Comparison of ENCODE assay signal across 1 cellular context in genomic region chr6:159043236-159043635, GRCh38.
TF ChIP-seq lines count a peak whose summit lies in the region.

No MANE protein-coding gene starts in this region.

TF ChIP-seq in GM23338, 12 proteins besides CTCF, POLR2A, EP300 and RAD21 (continued from another document):
- TF ChIP-seq, protein P1, sequence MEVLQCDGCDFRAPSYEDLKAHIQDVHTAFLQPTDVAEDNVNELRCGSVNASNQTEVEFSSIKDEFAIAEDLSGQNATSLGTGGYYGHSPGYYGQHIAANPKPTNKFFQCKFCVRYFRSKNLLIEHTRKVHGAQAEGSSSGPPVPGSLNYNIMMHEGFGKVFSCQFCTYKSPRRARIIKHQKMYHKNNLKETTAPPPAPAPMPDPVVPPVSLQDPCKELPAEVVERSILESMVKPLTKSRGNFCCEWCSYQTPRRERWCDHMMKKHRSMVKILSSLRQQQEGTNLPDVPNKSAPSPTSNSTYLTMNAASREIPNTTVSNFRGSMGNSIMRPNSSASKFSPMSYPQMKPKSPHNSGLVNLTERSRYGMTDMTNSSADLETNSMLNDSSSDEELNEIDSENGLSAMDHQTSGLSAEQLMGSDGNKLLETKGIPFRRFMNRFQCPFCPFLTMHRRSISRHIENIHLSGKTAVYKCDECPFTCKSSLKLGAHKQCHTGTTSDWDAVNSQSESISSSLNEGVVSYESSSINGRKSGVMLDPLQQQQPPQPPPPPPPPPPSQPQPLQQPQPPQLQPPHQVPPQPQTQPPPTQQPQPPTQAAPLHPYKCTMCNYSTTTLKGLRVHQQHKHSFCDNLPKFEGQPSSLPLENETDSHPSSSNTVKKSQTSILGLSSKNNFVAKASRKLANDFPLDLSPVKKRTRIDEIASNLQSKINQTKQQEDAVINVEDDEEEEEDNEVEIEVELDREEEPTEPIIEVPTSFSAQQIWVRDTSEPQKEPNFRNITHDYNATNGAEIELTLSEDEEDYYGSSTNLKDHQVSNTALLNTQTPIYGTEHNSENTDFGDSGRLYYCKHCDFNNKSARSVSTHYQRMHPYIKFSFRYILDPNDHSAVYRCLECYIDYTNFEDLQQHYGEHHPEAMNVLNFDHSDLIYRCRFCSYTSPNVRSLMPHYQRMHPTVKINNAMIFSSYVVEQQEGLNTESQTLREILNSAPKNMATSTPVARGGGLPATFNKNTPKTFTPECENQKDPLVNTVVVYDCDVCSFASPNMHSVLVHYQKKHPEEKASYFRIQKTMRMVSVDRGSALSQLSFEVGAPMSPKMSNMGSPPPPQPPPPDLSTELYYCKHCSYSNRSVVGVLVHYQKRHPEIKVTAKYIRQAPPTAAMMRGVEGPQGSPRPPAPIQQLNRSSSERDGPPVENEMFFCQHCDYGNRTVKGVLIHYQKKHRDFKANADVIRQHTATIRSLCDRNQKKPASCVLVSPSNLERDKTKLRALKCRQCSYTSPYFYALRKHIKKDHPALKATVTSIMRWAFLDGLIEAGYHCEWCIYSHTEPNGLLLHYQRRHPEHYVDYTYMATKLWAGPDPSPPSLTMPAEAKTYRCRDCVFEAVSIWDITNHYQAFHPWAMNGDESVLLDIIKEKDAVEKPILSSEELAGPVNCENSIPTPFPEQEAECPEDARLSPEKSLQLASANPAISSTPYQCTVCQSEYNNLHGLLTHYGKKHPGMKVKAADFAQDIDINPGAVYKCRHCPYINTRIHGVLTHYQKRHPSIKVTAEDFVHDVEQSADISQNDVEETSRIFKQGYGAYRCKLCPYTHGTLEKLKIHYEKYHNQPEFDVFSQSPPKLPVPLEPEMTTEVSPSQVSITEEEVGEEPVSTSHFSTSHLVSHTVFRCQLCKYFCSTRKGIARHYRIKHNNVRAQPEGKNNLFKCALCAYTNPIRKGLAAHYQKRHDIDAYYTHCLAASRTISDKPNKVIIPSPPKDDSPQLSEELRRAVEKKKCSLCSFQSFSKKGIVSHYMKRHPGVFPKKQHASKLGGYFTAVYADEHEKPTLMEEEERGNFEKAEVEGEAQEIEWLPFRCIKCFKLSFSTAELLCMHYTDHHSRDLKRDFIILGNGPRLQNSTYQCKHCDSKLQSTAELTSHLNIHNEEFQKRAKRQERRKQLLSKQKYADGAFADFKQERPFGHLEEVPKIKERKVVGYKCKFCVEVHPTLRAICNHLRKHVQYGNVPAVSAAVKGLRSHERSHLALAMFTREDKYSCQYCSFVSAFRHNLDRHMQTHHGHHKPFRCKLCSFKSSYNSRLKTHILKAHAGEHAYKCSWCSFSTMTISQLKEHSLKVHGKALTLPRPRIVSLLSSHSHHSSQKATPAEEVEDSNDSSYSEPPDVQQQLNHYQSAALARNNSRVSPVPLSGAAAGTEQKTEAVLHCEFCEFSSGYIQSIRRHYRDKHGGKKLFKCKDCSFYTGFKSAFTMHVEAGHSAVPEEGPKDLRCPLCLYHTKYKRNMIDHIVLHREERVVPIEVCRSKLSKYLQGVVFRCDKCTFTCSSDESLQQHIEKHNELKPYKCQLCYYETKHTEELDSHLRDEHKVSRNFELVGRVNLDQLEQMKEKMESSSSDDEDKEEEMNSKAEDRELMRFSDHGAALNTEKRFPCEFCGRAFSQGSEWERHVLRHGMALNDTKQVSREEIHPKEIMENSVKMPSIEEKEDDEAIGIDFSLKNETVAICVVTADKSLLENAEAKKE (CRISPR knock-in tag; IDR thresholded peaks at IDR 0.05): no peak
- TF ChIP-seq EZH2 (IDR thresholded peaks at IDR 0.05; ENCODE audit: low read depth, unreplicated experiment) (no peak), ZNF114 (CRISPR knock-in tag; IDR thresholded peaks at IDR 0.05) (no peak), ETS1 (IDR thresholded peaks at IDR 0.05) (no peak), STAT1 (IDR thresholded peaks at IDR 0.05; ENCODE audit: unreplicated experiment) (no peak), NANOG (IDR thresholded peaks at IDR 0.05; ENCODE audit: borderline replicate concordance) (no peak)
- TF ChIP-seq, protein P2, sequence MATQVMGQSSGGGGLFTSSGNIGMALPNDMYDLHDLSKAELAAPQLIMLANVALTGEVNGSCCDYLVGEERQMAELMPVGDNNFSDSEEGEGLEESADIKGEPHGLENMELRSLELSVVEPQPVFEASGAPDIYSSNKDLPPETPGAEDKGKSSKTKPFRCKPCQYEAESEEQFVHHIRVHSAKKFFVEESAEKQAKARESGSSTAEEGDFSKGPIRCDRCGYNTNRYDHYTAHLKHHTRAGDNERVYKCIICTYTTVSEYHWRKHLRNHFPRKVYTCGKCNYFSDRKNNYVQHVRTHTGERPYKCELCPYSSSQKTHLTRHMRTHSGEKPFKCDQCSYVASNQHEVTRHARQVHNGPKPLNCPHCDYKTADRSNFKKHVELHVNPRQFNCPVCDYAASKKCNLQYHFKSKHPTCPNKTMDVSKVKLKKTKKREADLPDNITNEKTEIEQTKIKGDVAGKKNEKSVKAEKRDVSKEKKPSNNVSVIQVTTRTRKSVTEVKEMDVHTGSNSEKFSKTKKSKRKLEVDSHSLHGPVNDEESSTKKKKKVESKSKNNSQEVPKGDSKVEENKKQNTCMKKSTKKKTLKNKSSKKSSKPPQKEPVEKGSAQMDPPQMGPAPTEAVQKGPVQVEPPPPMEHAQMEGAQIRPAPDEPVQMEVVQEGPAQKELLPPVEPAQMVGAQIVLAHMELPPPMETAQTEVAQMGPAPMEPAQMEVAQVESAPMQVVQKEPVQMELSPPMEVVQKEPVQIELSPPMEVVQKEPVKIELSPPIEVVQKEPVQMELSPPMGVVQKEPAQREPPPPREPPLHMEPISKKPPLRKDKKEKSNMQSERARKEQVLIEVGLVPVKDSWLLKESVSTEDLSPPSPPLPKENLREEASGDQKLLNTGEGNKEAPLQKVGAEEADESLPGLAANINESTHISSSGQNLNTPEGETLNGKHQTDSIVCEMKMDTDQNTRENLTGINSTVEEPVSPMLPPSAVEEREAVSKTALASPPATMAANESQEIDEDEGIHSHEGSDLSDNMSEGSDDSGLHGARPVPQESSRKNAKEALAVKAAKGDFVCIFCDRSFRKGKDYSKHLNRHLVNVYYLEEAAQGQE (IDR thresholded peaks at IDR 0.05; ENCODE audit: unreplicated experiment): no peak
